ENCODE assay signal across 9 cellular contexts in genomic region chr19:58033741-58034475, GRCh38. TPM values are rescaled to one million over a fixed set of nuclear protein-coding genes. Genes with fewer than 3 reads are reported as not detected.
A peak's percentile ranks its signal among the peaks of the same experiment; 100 is the strongest.
DNase-seq lines count a peak whose midpoint lies in the region; ATAC-seq, FAIRE-seq and TF ChIP-seq lines count a peak whose summit lies in the region.
"Had no signal": no experiment of that assay in that cellular context is flagged by ENCODE, and none has a peak within 500 bp of the region (broad histone marks: within the 10 kb centered on the region; RNA-seq: fewer than 3 reads in every experiment).

A gene with protein sequence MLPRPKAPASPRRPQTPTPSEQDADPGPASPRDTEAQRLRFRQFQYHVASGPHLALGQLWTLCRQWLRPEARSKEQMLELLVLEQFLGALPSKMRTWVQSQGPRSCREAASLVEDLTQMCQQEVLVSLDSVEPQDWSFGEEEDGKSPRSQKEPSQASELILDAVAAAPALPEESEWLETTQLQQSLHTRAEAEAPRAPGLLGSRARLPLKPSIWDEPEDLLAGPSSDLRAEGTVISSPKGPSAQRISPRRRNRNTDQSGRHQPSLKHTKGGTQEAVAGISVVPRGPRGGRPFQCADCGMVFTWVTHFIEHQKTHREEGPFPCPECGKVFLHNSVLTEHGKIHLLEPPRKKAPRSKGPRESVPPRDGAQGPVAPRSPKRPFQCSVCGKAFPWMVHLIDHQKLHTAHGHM (plus strand): TSS chr19:58034025. CDS start chr19:58037837, 3,812 bp downstream.

- DNase-seq in AG09319 (ENCODE audit: extremely low read depth, low read depth) (peak; percentile 20), NCI-H2171 treated with DMSO at 0.1 percent for 48 hours (lab: John Stamatoyannopoulos, UW) (peak; percentile 90), bronchial epithelial cell (ENCODE audit: low read depth) (peak; percentile 22), iPS-NIHi7 (ENCODE audit: extremely low spot score) (peak; percentile 97), HAP-1 (ENCODE audit: low spot score in 2 of 2) (no peak), NCI-H128 (lab: John Stamatoyannopoulos, UW; ENCODE audit: unreplicated experiment) (no peak)

- TF ChIP-seq CTCF in AG09319 (IDR thresholded peaks at IDR 0.05; ENCODE audit: low read depth, low read length) (no peak), bronchial epithelial cell (IDR thresholded peaks at IDR 0.05; ENCODE audit: insufficient read depth, low read length, severe bottlenecking) (no peak)

- H3K9ac ChIP-seq in skeletal muscle satellite cell (ENCODE audit: low read depth, low read length): no peak within 1 kb of the TSS

- H3K36me3 ChIP-seq in bronchial epithelial cell (ENCODE audit: control insufficient read depth, insufficient read depth, low read length) (no peaks in the 10 kb centered on the region), skeletal muscle satellite cell (ENCODE audit: insufficient read depth, low read length) (no peaks in the 10 kb centered on the region), HAP-1 (replicated peaks) (no peaks in the 10 kb centered on the region)

- no peaks in the 10 kb centered on the region for H3K4me1 ChIP-seq in skeletal muscle satellite cell (ENCODE audit: control insufficient read depth, insufficient read depth, low read length)
- no peaks in the 10 kb centered on the region for H3K4me1 ChIP-seq in HAP-1

- H3K9me3 ChIP-seq in skeletal muscle satellite cell (replicated peaks; ENCODE audit: low read length) (peaks cover 2% of the 10 kb centered on the region), HAP-1 (no peaks in the 10 kb centered on the region)

- H3K4me3 ChIP-seq in bronchial epithelial cell (ENCODE audit: low read depth, low read length): peak within 1 kb of the TSS; percentile 18
- peak within 1 kb of the TSS; percentile 55 for H3K4me3 ChIP-seq in skeletal muscle satellite cell (ENCODE audit: low read length)
- no peak within 1 kb of the TSS for H3K4me3 ChIP-seq in HAP-1
- H3K4me3 ChIP-seq: GM12878 had no signal

- no peak for ATAC-seq in GM21390 (IDR thresholded peaks at IDR 0.05; ENCODE audit: unreplicated experiment)
- ATAC-seq: GM12878 had no signal

- H3K4me2 ChIP-seq in skeletal muscle satellite cell (ENCODE audit: low read length): peak within 1 kb of the TSS; percentile 54

- H3K27me3 ChIP-seq in bronchial epithelial cell (ENCODE audit: control insufficient read depth, insufficient read depth, low read length): no peaks in the 10 kb centered on the region
- no peaks in the 10 kb centered on the region for H3K27me3 ChIP-seq in skeletal muscle satellite cell (ENCODE audit: control insufficient read depth, insufficient read depth, low read length)
- no peaks in the 10 kb centered on the region for H3K27me3 ChIP-seq in HAP-1 (ENCODE audit: low read depth)

- in situ Hi-C loops in HAP-1 (cut with MboI; ENCODE audit: low sequenced_read_pairs): no loop called here

- FAIRE-seq in bronchial epithelial cell (lab: Jason Lieb, UNC): no peak
- FAIRE-seq: GM12878 had no signal

RNA-seq across cellular contexts. Expression of the gene that starts here (rescaled TPM):
- total RNA-seq in bronchial epithelial cell: under 0.01 TPM in 1 of 2 replicates, not detected in the other
- total RNA-seq in skeletal muscle satellite cell (2012; rRNA removed): not detected in 2 replicates
- total RNA-seq: GM12878 had no signal

Comparison
In these comparisons a context has a peak if more than half of its experiments do, and no peak if none do; other contexts are left out.
1. Peak in DNase-seq and H3K4me3 ChIP-seq in bronchial epithelial cell; RNA of the gene not detected or under 1 TPM.
2. DNase-seq: peak in AG09319 (single experiment), NCI-H2171 treated with DMSO at 0.1 percent for 48 hours (single experiment) and iPS-NIHi7 (single experiment); none in HAP-1 (0 of 2) and NCI-H128 (single experiment).